Comparison of ENCODE assay signal across 1 cellular context in the genomic region with DNA sequence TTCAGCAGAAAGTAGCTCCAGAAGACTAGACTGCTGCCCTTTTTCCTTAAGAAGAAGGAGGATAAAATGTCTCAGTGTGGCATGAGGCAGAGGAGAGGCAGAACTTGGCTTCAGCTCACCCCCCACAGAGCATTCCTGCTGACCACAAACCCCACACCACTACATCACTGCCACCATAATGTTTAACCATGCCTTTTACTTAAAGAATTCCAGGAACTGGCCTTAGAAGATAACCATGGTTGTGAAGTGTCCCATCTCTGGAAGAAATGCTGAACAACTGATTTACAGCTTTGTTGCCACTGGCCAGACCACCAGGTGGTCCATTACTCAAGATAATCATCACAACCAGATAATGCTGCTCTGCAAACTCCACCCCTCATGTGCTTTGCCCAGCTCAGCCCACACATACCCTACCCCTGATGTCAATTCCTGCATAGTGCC.
TF ChIP-seq lines count a peak whose summit lies in the region.

No MANE protein-coding gene starts in this region.

TF ChIP-seq in HEK293, 187 proteins besides CTCF, POLR2A, EP300 and RAD21 (continued from another document):
- TF ChIP-seq PATZ1 (tag by site-specific recombination; IDR thresholded peaks at IDR 0.05) (no peak), GLIS1 (tag by site-specific recombination; IDR thresholded peaks at IDR 0.05) (peak; percentile 92), ZNF623 (tag by site-specific recombination; IDR thresholded peaks at IDR 0.05) (no peak), EGR2 (tag by site-specific recombination; IDR thresholded peaks at IDR 0.05; ENCODE audit: low read depth) (0 out of 2 replicates have a peak, but pooled peaks have one; percentile 24), ZNF830 (tag by site-specific recombination; IDR thresholded peaks at IDR 0.05; ENCODE audit: low read depth) (no peak), ZNF704 (tag by site-specific recombination; IDR thresholded peaks at IDR 0.05) (no peak)
